In genomic region chr3:44509393-44509921, GRCh38 we compare ENCODE assay signal across 1 cellular context.
TF ChIP-seq lines count a peak whose summit lies in the region.

No MANE protein-coding gene starts in this region.

TF ChIP-seq in K562, 482 proteins besides CTCF, POLR2A, EP300 and RAD21 (continued from another document and continues in another):
- no peak for TF ChIP-seq ATF6 (CRISPR knock-in tag; IDR thresholded peaks at IDR 0.05)
- TF ChIP-seq DEAF1 (CRISPR knock-in tag; IDR thresholded peaks at IDR 0.05), result no peak
- no peak for TF ChIP-seq SFPQ (IDR thresholded peaks at IDR 0.05; ENCODE audit: low read depth, low read length)
- TF ChIP-seq HMGN3 (IDR thresholded peaks at IDR 0.05; ENCODE audit: borderline replicate concordance, extremely low read depth, insufficient read length, low read depth, low read length), result no peak
- TF ChIP-seq MGA (IDR thresholded peaks at IDR 0.05), result no peak
- TF ChIP-seq ZNF282 (CRISPR knock-in tag; IDR thresholded peaks at IDR 0.05), result no peak
- no peak for TF ChIP-seq ZNF121 (CRISPR knock-in tag; conservative IDR thresholded peaks at IDR 0.05)
- no peak for TF ChIP-seq ZNF263 (CRISPR knock-in tag; IDR thresholded peaks at IDR 0.05; ENCODE audit: borderline replicate concordance)
- 0 out of 2 replicates have a peak, but pooled peaks have one; percentile 19 for TF ChIP-seq HBP1 (CRISPR knock-in tag; IDR thresholded peaks at IDR 0.05)
- no peak for TF ChIP-seq MCM3 (IDR thresholded peaks at IDR 0.05)
- no peak for TF ChIP-seq PRMT5 (CRISPR knock-in tag; IDR thresholded peaks at IDR 0.05)
- TF ChIP-seq RNF2 (IDR thresholded peaks at IDR 0.05), result no peak
- TF ChIP-seq ARID3B (CRISPR knock-in tag; IDR thresholded peaks at IDR 0.05; ENCODE audit: borderline replicate concordance), result no peak
- TF ChIP-seq ZNF644 (tag; IDR thresholded peaks at IDR 0.05; ENCODE audit: low read depth), result no peak
- TF ChIP-seq TEAD2 (tag; IDR thresholded peaks at IDR 0.05), result no peak
- TF ChIP-seq ERF (CRISPR knock-in tag; IDR thresholded peaks at IDR 0.05), result no peak
- peak; percentile 54 for TF ChIP-seq TEAD4 (IDR thresholded peaks at IDR 0.05; ENCODE audit: low read length)
- no peak for TF ChIP-seq TEAD4 (CRISPR knock-in tag; IDR thresholded peaks at IDR 0.05; ENCODE audit: borderline replicate concordance)
- no peak for TF ChIP-seq CGGBP1 (CRISPR knock-in tag; IDR thresholded peaks at IDR 0.05)
- TF ChIP-seq ZNF740 (CRISPR knock-in tag; IDR thresholded peaks at IDR 0.05), result no peak
- no peak for TF ChIP-seq ZNF740 (tag; IDR thresholded peaks at IDR 0.05)
- TF ChIP-seq PHTF2 (CRISPR knock-in tag; IDR thresholded peaks at IDR 0.05), result no peak
- peak in 1 of 2 experiments; percentile 57; a peak in 2 of 4 replicates for TF ChIP-seq MNT (conservative IDR thresholded peaks at IDR 0.05)
- TF ChIP-seq ZBTB49 (CRISPR knock-in tag; IDR thresholded peaks at IDR 0.05; ENCODE audit: borderline replicate concordance), result no peak
- peak; percentile 25 to 36; a peak in 1 of 4 replicates for TF ChIP-seq FOXK2 (conservative IDR thresholded peaks at IDR 0.05 in 1 of 2, IDR thresholded peaks at IDR 0.05 in 1 of 2; ENCODE audit: low read depth in 2 of 2)
- peak; percentile 33; the same call in 1 of the 2 replicates for TF ChIP-seq SMARCA4 (IDR thresholded peaks at IDR 0.05)
- TF ChIP-seq CREM (IDR thresholded peaks at IDR 0.05; ENCODE audit: low read depth), result no peak
